ENCODE assay signal across 25 cellular contexts in the genomic region with DNA sequence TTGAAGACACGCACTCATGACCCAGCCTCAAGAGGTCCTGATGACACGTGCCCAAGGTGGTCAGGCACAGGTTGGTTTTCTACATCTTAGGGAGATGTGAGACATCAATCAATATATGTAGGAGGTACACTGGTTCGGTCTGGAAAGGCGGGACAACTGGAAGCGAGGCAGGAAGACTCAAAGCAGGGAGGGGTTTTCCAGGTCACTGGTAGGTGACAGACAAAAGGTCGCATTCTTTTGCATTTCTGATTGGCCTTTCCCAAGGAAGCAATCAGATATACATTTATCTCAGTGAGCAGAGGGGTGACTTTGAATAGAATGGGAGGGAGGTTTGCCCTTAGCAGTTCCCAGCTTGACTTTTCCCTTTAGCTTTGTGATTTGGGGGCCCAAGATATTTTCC. TPM values are rescaled to one million over a fixed set of nuclear protein-coding genes. Genes with fewer than 3 reads are reported as not detected.
A peak's percentile ranks its signal among the peaks of the same experiment; 100 is the strongest.
DNase-seq lines count a peak whose midpoint lies in the region; ATAC-seq, FAIRE-seq and TF ChIP-seq lines count a peak whose summit lies in the region.
"Had no signal": no experiment of that assay in that cellular context is flagged by ENCODE, and none has a peak within 500 bp of the region (broad histone marks: within the 10 kb centered on the region; RNA-seq: fewer than 3 reads in every experiment).

No MANE protein-coding gene starts in this region.

- CTCF ChIA-PET in H1 (lab: Charles Lee; ENCODE audit: partially characterized antibody): no interaction called here

- no peaks in the 10 kb centered on the region for H3K23me2 ChIP-seq in H1 (ENCODE audit: low read depth, low read length)

- H3K14ac ChIP-seq in H1 (ENCODE audit: insufficient read length): no peak overlapping the region

- H3K4ac ChIP-seq in H1 (replicated peaks; ENCODE audit: insufficient read length, low read depth, low read length) (no peak overlapping the region), mesendoderm (ENCODE audit: low read depth, low read length) (no peak overlapping the region)

- H3K27me3 ChIP-seq in H1 (replicated peaks in 1 of 4; ENCODE audit: control insufficient read depth in 3 of 4, extremely low read depth in 1 of 4, insufficient read depth in 3 of 4, low read length in 3 of 4) (no peaks in the 10 kb centered on the region), mesendoderm (ENCODE audit: insufficient read depth, low read length, poor library complexity) (no peaks in the 10 kb centered on the region), GM23338 (ENCODE audit: insufficient read depth) (no peaks in the 10 kb centered on the region)
- H3K27me3 ChIP-seq: BLaER1 treated with 17β-estradiol and CSF1 and Interleukin-3, amounts not matched to agents 10 nM and 100 nM had no signal

- H2AFZ ChIP-seq in H1 (ENCODE audit: low read length): no peak overlapping the region
- H2AFZ ChIP-seq in GM23338: no peak overlapping the region

- no peaks in the 10 kb centered on the region for H3K9me2 ChIP-seq in GM23338 (ENCODE audit: insufficient read depth)

- FAIRE-seq in H1 (lab: Jason Lieb, UNC): no peak
- FAIRE-seq: A549, D721Med, GM12878, GM19239 had no signal

- H3K4me3 Mint-ChIP-seq in neural crest cell (no peak overlapping the region), GM23338 (no peak overlapping the region)
- H3K4me3 Mint-ChIP-seq: B cell; CD4-positive, alpha-beta T cell; CD8-positive, alpha-beta T cell had no signal

- no peak for ATAC-seq in GM18519 (IDR thresholded peaks at IDR 0.05; ENCODE audit: low FRiP score, unreplicated experiment)
- ATAC-seq in GM23338: no peak
- ATAC-seq: A549; CD8-positive, alpha-beta T cell; GM12878 had no signal

- H3K79me1 ChIP-seq in H1 (ENCODE audit: low read depth, low read length): no peaks in the 10 kb centered on the region
- no peaks in the 10 kb centered on the region for H3K79me1 ChIP-seq in mesendoderm (ENCODE audit: low read length)

- H3K27ac Mint-ChIP-seq in neural crest cell (ENCODE audit: unreplicated experiment): peak overlapping the region; percentile 24
- no peak overlapping the region for H3K27ac Mint-ChIP-seq in GM23338
- H3K27ac Mint-ChIP-seq: B cell; CD4-positive, alpha-beta T cell; CD8-positive, alpha-beta T cell had no signal

- no peak for TF ChIP-seq POLR2A in H1 (IDR thresholded peaks at IDR 0.05; ENCODE audit: control extremely low read depth in 1 of 2, low read depth in 2 of 2, low read length in 2 of 2)

- H3K9ac ChIP-seq in H1 (replicated peaks in 1 of 4; ENCODE audit: extremely low read depth in 1 of 4, low read depth in 3 of 4, low read length in 3 of 4) (no peak overlapping the region), mesendoderm (ENCODE audit: low read length) (no peak overlapping the region)
- H3K9ac ChIP-seq: BLaER1 treated with 17β-estradiol and CSF1 and Interleukin-3, amounts not matched to agents 10 nM and 100 nM had no signal

- no peak overlapping the region; the same call in 1 of the 2 replicates for H2BK15ac ChIP-seq in H1 (ENCODE audit: low read length)
- no peak overlapping the region for H2BK15ac ChIP-seq in mesendoderm (replicated peaks; ENCODE audit: low read depth)

- POLR2A ChIA-PET in H1 (lab: Charles Lee; ENCODE audit: partially characterized antibody): no interaction called here

- no peaks in the 10 kb centered on the region for H3K27me3 Mint-ChIP-seq in neural crest cell (ENCODE audit: low read depth)
- H3K27me3 Mint-ChIP-seq in GM23338 (ENCODE audit: insufficient read depth, low read depth, poor library complexity): peaks cover 6% of the 10 kb centered on the region
- H3K27me3 Mint-ChIP-seq: B cell; CD4-positive, alpha-beta T cell had no signal

- H3K23ac ChIP-seq in H1 (ENCODE audit: insufficient read length) (no peak overlapping the region), mesendoderm (ENCODE audit: low read length) (no peak overlapping the region)

- no peak overlapping the region for H3K4me2 ChIP-seq in H1 (ENCODE audit: insufficient read depth in 1 of 2, low read depth in 2 of 2, low read length in 2 of 2)
- H3K4me2 ChIP-seq in mesendoderm (ENCODE audit: low read length): no peak overlapping the region
- no peak overlapping the region for H3K4me2 ChIP-seq in GM23338
- H3K4me2 ChIP-seq: A549; BLaER1 treated with 17β-estradiol and CSF1 and Interleukin-3, amounts not matched to agents 10 nM and 100 nM had no signal

- H3K9me3 ChIP-seq in H1 (ENCODE audit: insufficient read depth in 2 of 2, low read depth in 1 of 2, low read length in 1 of 2): no peaks in the 10 kb centered on the region
- H3K9me3 ChIP-seq: A549; BLaER1 treated with 17β-estradiol and CSF1 and Interleukin-3, amounts not matched to agents 10 nM and 100 nM; Caco-2 had no signal

- no peak overlapping the region for H3K27ac ChIP-seq in H1 (ENCODE audit: low read depth, low read length)
- H3K27ac ChIP-seq in mesendoderm (ENCODE audit: low read depth, low read length): no peak overlapping the region
- H3K27ac ChIP-seq in GM23338 (ENCODE audit: low read depth): no peak overlapping the region
- H3K27ac ChIP-seq: 22Rv1; A549; BLaER1 treated with 17β-estradiol and CSF1 and Interleukin-3, amounts not matched to agents 10 nM and 100 nM; C4-2B had no signal

- H3K56ac ChIP-seq in H1 (replicated peaks; ENCODE audit: insufficient read length, low read depth, low read length) (no peak overlapping the region), mesendoderm (ENCODE audit: low read length) (peak overlapping the region; percentile 12)

- H3K9me3 Mint-ChIP-seq in neural crest cell: no peaks in the 10 kb centered on the region
- H3K9me3 Mint-ChIP-seq in GM23338: peaks cover 78% of the 10 kb centered on the region
- H3K9me3 Mint-ChIP-seq: CD4-positive, alpha-beta T cell; CD8-positive, alpha-beta T cell had no signal

- no peak for TF ChIP-seq EP300 in H1 (IDR thresholded peaks at IDR 0.05; ENCODE audit: borderline replicate concordance in 1 of 2, low read depth in 2 of 2, low read length in 2 of 2)

- H3K18ac ChIP-seq in H1 (ENCODE audit: extremely low read depth, low read length): no peak overlapping the region
- no peak overlapping the region for H3K18ac ChIP-seq in mesendoderm (ENCODE audit: low read length)

- no peaks in the 10 kb centered on the region for H3K36me3 ChIP-seq in H1 (ENCODE audit: control insufficient read depth in 2 of 4, insufficient read depth in 4 of 4, low read length in 3 of 4)
- H3K36me3 ChIP-seq in mesendoderm (ENCODE audit: control insufficient read depth, insufficient read depth, low read length): no peaks in the 10 kb centered on the region
- H3K36me3 ChIP-seq in GM23338 (ENCODE audit: insufficient read depth): no peaks in the 10 kb centered on the region

- TF ChIP-seq RAD21 in H1 (IDR thresholded peaks at IDR 0.05 in 1 of 2, conservative IDR thresholded peaks at IDR 0.05 in 1 of 2; ENCODE audit: low read depth in 2 of 2, low read length in 2 of 2): no peak

- H3K4me3 ChIP-seq in H1 (ENCODE audit: extremely low read depth in 1 of 4, insufficient read depth in 2 of 4, low read depth in 3 of 4, low read length in 4 of 4) (no peak overlapping the region), mesendoderm (ENCODE audit: low read length) (no peak overlapping the region), GM23338 (no peak overlapping the region)
- H3K4me3 ChIP-seq: A549; BLaER1 treated with 17β-estradiol and CSF1 and Interleukin-3, amounts not matched to agents 10 nM and 100 nM; GM12878 had no signal

- H4K20me1 ChIP-seq in H1 (replicated peaks in 1 of 2; ENCODE audit: control insufficient read depth in 1 of 2, insufficient read depth in 2 of 2, low read length in 2 of 2): no peaks in the 10 kb centered on the region
- no peaks in the 10 kb centered on the region for H4K20me1 ChIP-seq in GM23338 (replicated peaks; ENCODE audit: insufficient read depth)
- H4K20me1 ChIP-seq: BLaER1 treated with 17β-estradiol and CSF1 and Interleukin-3, amounts not matched to agents 10 nM and 100 nM had no signal

- H2BK5ac ChIP-seq in H1 (ENCODE audit: low read depth, low read length) (no peak overlapping the region), mesendoderm (ENCODE audit: low read length) (peak overlapping the region; percentile 94)

- no peaks in the 10 kb centered on the region for H3K36me3 Mint-ChIP-seq in neural crest cell (ENCODE audit: low read depth)
- peaks cover 8% of the 10 kb centered on the region; the same call in 2 of the 3 replicates for H3K36me3 Mint-ChIP-seq in GM23338 (ENCODE audit: low read depth)
- H3K36me3 Mint-ChIP-seq: CD8-positive, alpha-beta T cell had no signal

- TF ChIP-seq CTCF in H1 (IDR thresholded peaks at IDR 0.05; ENCODE audit: control extremely low read depth in 1 of 3, insufficient read depth in 1 of 3, low read depth in 1 of 3, low read length in 3 of 3) (no peak), neural crest cell (conservative IDR thresholded peaks at IDR 0.05) (no peak), GM23338 (conservative IDR thresholded peaks at IDR 0.05; ENCODE audit: low read depth in 2 of 2) (no peak)

- H3F3A ChIP-seq in GM23338 (replicated peaks; ENCODE audit: low read depth): no peaks in the 10 kb centered on the region

- H2AK5ac ChIP-seq in H1 (ENCODE audit: low read depth, low read length) (no peak overlapping the region), mesendoderm (ENCODE audit: low read length) (no peak overlapping the region)

- H4K5ac ChIP-seq in H1 (ENCODE audit: insufficient read length, low read depth, low read length) (no peak overlapping the region), mesendoderm (ENCODE audit: low read length) (no peak overlapping the region)

- no peak overlapping the region for H2BK20ac ChIP-seq in H1 (ENCODE audit: low read length)

- H2BK120ac ChIP-seq in H1 (replicated peaks; ENCODE audit: low read depth, low read length) (no peak overlapping the region), mesendoderm (ENCODE audit: low read depth, low read length) (no peak overlapping the region)

- no peaks in the 10 kb centered on the region for H3K79me2 ChIP-seq in H1 (ENCODE audit: control insufficient read depth in 1 of 2, insufficient read depth in 2 of 2, low read length in 2 of 2)
- H3K79me2 ChIP-seq in mesendoderm (ENCODE audit: control insufficient read depth, insufficient read depth, low read length): no peaks in the 10 kb centered on the region
- no peaks in the 10 kb centered on the region for H3K79me2 ChIP-seq in GM23338 (replicated peaks; ENCODE audit: insufficient read depth)

- no peak overlapping the region for H4K91ac ChIP-seq in H1 (replicated peaks; ENCODE audit: insufficient read length, low read length)

- H3K4me1 ChIP-seq in H1 (replicated peaks in 1 of 4; ENCODE audit: control insufficient read depth in 3 of 4, insufficient read depth in 4 of 4, low read length in 3 of 4) (peaks cover 0 to 4% (median 2%) of the 10 kb centered on the region in 4 experiments; a peak in 1 of 7 replicates), mesendoderm (ENCODE audit: control insufficient read depth, low read depth, low read length) (peaks cover 4% of the 10 kb centered on the region), GM23338 (ENCODE audit: insufficient read depth) (no peaks in the 10 kb centered on the region)
- H3K4me1 ChIP-seq: A549; BLaER1 treated with 17β-estradiol and CSF1 and Interleukin-3, amounts not matched to agents 10 nM and 100 nM; Caco-2 had no signal

- peak; percentile 13 for DNase-seq in ELF-1 (ENCODE audit: low read depth, low spot score)
- no peak for DNase-seq in H1 (ENCODE audit: low read depth in 1 of 2, low spot score in 2 of 2)
- DNase-seq in mesendoderm: peak; percentile 86
- DNase-seq in neural crest cell (ENCODE audit: low read depth, low spot score): no peak
- no peak for DNase-seq in SIG-M5 (lab: John Stamatoyannopoulos, UW)
- no peak for DNase-seq in GM23338 (ENCODE audit: low spot score)
- DNase-seq in stimulated activated CD4-positive, alpha-beta T cell treated with anti-CD3 and anti-CD28 coated beads, Interleukin-1b, Interleukin-23, amount 100 ng/mL, for 48 hours: no peak
- DNase-seq: AML-193; Caco-2; Calu3; CD4-positive, alpha-beta T cell; CD8-positive, alpha-beta T cell; DMS79 treated with DMSO at 0.1 percent for 48 hours; GDM1 had no signal

- no peaks in the 10 kb centered on the region for H3K4me1 Mint-ChIP-seq in neural crest cell
- H3K4me1 Mint-ChIP-seq in GM23338: peaks cover 17% of the 10 kb centered on the region
- H3K4me1 Mint-ChIP-seq: B cell had no signal

- 88% methylated on average over 6 of the region's 6 CpGs; no CpG with 5 or more reads in 1 of the 2 experiments for WGBS in H1 (ENCODE audit: extremely low coverage in 1 of 2, insufficient coverage in 1 of 2, insufficient read length in 1 of 2, insufficient replicate concordance in 2 of 2, low coverage in 1 of 2, low lambda C conversion rate in 2 of 2, missing lambda C conversion rate in 1 of 2), 2 experiments
- no CpG with 5 or more reads among the region's 6 CpGs for WGBS in mesendoderm (ENCODE audit: extremely low coverage, insufficient coverage, low lambda C conversion rate)

- H2BK12ac ChIP-seq in H1 (ENCODE audit: low read depth, low read length): 0 out of 2 replicates have a peak overlapping the region, but pooled peaks have one; percentile 6

- H4K8ac ChIP-seq in H1 (ENCODE audit: extremely low read depth, insufficient read depth, low read length) (no peak overlapping the region), mesendoderm (ENCODE audit: low read depth, low read length) (no peak overlapping the region)

RNA-seq across cellular contexts. Expression of a gene that starts 38.6 kb away (rescaled TPM):
- total RNA-seq in H1 (2021; fragmentation: NEBNext Ultra II Directional; extraction: Animal tissue kit (Norgen Biotek cat#: 25700)): 3.6 and 4.1 TPM in 2 replicates
- 1.5 and 1.8 TPM in 2 replicates for polyA plus RNA-seq in H1 (2011; rRNA removed)
- 2.2 TPM for polyA plus RNA-seq in H1 (2011; cell fraction: cytosol; rRNA removed)
- polyA plus RNA-seq in H1 (2011; cell fraction: nucleus; rRNA removed): 1.6 TPM
- 3.0 to 4.0 TPM (median 3.2 TPM) in 4 replicates for polyA plus RNA-seq in H1 (2012, experiment 1 of 2)
- polyA plus RNA-seq in H1 (2012, experiment 2 of 2): 1.6 TPM
- 2.3 TPM for polyA plus RNA-seq in H1 (2013, experiment 1 of 2)
- polyA plus RNA-seq in H1 (2013, experiment 2 of 2): 2.2 TPM
- polyA minus RNA-seq in H1 (2011; rRNA and poly(A)+ RNA removed): 1.8 and 2.3 TPM in 2 replicates
- polyA minus RNA-seq in H1 (2011; cell fraction: cytosol; rRNA and poly(A)+ RNA removed): 1.4 TPM
- polyA minus RNA-seq in H1 (2011; cell fraction: nucleus; rRNA and poly(A)+ RNA removed): 1.2 TPM
- 4.1 TPM for polyA plus RNA-seq in mesendoderm (2013, experiment 1 of 2)
- 4.2 TPM for polyA plus RNA-seq in mesendoderm (2013, experiment 2 of 2)
- total RNA-seq in neural crest cell: 7.4 and 8.6 TPM in 2 replicates
- total RNA-seq in GM23338 (2014; rRNA removed; shearing (Covaris generic)): 4.4 and 5.9 TPM in 2 replicates
- 1.4 and 1.9 TPM in 2 replicates for polyA plus RNA-seq in GM23338 (2016; fragmentation: Nextera tagmentation; extraction: Ambion mirVana)
- total RNA-seq: A172; Caco-2; Calu3; CD8-positive, alpha-beta T cell had no signal
- polyA plus RNA-seq: A549, BJ had no signal

Comparison
In these comparisons a context has a peak if more than half of its experiments do, and no peak if none do; other contexts are left out.
1. DNase-seq: peak in ELF-1 (single experiment) and mesendoderm (single experiment); none in H1 (0 of 2), neural crest cell (single experiment), SIG-M5 (single experiment), GM23338 (single experiment) and stimulated activated CD4-positive, alpha-beta T cell treated with anti-CD3 and anti-CD28 coated beads, Interleukin-1b, Interleukin-23, amount 100 ng/mL, for 48 hours (single experiment).